1 cellular context compared by ENCODE assay signal in the genomic region with DNA sequence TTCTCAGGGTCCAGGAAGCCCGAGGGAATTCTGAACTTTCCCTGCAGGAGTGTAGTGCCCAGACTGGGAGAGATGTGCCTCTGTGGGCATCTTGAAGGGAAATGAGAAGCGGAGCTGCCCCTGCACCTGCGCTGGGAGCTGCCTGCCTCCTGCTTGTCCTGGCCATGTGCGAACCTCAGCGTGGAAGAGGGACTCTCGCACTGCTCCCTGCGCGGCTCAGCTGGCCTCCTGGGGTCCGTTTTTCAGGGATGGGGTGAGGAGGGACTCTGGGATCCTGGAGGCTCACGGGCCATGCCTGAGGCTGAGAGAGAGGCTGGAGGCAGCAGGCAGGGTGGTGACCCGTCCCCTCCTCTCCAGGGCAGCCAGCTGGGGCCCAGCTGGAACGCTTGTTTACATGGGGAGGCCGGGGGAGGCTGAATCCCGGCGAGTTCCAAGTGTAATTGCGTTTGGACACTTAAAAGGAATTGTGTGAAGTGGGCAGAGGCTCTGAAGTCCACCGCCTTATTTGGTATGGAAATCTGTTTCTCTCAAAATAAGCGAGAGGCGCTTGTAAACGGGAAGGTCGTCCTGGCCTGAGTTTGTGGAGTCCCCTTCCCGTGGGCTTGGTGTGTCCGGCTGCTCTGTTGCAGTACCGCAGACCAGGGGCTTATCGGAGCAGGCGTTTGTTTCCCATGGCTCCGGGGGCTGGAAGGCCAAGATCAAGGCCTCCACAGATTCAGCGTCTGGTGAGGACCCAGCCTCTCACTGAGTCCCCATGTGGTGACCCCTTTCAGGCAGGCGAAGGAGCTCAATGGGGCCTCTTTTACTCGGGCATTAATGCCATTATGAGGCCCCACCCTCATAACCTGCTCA.
TF ChIP-seq lines count a peak whose summit lies in the region.

No MANE protein-coding gene starts in this region.

TF ChIP-seq in HepG2, 621 proteins besides CTCF, POLR2A, EP300 and RAD21 (continued from another document and continues in another):
- TF ChIP-seq TBX2 (CRISPR knock-in tag; IDR thresholded peaks at IDR 0.05; ENCODE audit: borderline replicate concordance) (peak; percentile 73; the same call in 1 of the 2 replicates), MEIS1 (CRISPR knock-in tag; IDR thresholded peaks at IDR 0.05; ENCODE audit: borderline replicate concordance) (no peak), ZNF333 (CRISPR knock-in tag; IDR thresholded peaks at IDR 0.05; ENCODE audit: borderline replicate concordance) (no peak), JUN (CRISPR knock-in tag; IDR thresholded peaks at IDR 0.05) (no peak), ZNF766 (CRISPR knock-in tag; IDR thresholded peaks at IDR 0.05; ENCODE audit: borderline replicate concordance) (no peak), FOXA3 (CRISPR knock-in tag; IDR thresholded peaks at IDR 0.05) (peak; percentile 73), ZNF180 (CRISPR knock-in tag; IDR thresholded peaks at IDR 0.05; ENCODE audit: borderline replicate concordance, low read depth) (no peak), ZNF598 (CRISPR knock-in tag; IDR thresholded peaks at IDR 0.05; ENCODE audit: borderline replicate concordance) (no peak), NR2F2 (IDR thresholded peaks at IDR 0.05; ENCODE audit: borderline replicate concordance, low read depth) (peak; percentile 17; the same call in 1 of the 2 replicates), GFI1 (CRISPR knock-in tag; IDR thresholded peaks at IDR 0.05; ENCODE audit: borderline replicate concordance) (peak; percentile 81), TSC22D2 (CRISPR knock-in tag; IDR thresholded peaks at IDR 0.05; ENCODE audit: borderline replicate concordance) (no peak), TCF7 (IDR thresholded peaks at IDR 0.05; ENCODE audit: low read depth) (peak; percentile 66), HNRNPL (IDR thresholded peaks at IDR 0.05; ENCODE audit: low read depth, low read length) (0 out of 2 replicates have a peak, but pooled peaks have one; percentile 29)
- TF ChIP-seq, protein P1, sequence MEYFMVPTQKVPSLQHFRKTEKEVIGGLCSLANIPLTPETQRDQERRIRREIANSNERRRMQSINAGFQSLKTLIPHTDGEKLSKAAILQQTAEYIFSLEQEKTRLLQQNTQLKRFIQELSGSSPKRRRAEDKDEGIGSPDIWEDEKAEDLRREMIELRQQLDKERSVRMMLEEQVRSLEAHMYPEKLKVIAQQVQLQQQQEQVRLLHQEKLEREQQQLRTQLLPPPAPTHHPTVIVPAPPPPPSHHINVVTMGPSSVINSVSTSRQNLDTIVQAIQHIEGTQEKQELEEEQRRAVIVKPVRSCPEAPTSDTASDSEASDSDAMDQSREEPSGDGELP (IDR thresholded peaks at IDR 0.05; ENCODE audit: borderline replicate concordance, low read depth), result peak; percentile 98
- TF ChIP-seq, protein P2, sequence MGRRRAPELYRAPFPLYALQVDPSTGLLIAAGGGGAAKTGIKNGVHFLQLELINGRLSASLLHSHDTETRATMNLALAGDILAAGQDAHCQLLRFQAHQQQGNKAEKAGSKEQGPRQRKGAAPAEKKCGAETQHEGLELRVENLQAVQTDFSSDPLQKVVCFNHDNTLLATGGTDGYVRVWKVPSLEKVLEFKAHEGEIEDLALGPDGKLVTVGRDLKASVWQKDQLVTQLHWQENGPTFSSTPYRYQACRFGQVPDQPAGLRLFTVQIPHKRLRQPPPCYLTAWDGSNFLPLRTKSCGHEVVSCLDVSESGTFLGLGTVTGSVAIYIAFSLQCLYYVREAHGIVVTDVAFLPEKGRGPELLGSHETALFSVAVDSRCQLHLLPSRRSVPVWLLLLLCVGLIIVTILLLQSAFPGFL (CRISPR knock-in tag; IDR thresholded peaks at IDR 0.05), result no peak
- TF ChIP-seq, protein P3, sequence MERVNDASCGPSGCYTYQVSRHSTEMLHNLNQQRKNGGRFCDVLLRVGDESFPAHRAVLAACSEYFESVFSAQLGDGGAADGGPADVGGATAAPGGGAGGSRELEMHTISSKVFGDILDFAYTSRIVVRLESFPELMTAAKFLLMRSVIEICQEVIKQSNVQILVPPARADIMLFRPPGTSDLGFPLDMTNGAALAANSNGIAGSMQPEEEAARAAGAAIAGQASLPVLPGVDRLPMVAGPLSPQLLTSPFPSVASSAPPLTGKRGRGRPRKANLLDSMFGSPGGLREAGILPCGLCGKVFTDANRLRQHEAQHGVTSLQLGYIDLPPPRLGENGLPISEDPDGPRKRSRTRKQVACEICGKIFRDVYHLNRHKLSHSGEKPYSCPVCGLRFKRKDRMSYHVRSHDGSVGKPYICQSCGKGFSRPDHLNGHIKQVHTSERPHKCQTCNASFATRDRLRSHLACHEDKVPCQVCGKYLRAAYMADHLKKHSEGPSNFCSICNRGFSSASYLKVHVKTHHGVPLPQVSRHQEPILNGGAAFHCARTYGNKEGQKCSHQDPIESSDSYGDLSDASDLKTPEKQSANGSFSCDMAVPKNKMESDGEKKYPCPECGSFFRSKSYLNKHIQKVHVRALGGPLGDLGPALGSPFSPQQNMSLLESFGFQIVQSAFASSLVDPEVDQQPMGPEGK (CRISPR knock-in tag; IDR thresholded peaks at IDR 0.05), result peak; percentile 54; the same call in 1 of the 2 replicates
- TF ChIP-seq, protein P4, sequence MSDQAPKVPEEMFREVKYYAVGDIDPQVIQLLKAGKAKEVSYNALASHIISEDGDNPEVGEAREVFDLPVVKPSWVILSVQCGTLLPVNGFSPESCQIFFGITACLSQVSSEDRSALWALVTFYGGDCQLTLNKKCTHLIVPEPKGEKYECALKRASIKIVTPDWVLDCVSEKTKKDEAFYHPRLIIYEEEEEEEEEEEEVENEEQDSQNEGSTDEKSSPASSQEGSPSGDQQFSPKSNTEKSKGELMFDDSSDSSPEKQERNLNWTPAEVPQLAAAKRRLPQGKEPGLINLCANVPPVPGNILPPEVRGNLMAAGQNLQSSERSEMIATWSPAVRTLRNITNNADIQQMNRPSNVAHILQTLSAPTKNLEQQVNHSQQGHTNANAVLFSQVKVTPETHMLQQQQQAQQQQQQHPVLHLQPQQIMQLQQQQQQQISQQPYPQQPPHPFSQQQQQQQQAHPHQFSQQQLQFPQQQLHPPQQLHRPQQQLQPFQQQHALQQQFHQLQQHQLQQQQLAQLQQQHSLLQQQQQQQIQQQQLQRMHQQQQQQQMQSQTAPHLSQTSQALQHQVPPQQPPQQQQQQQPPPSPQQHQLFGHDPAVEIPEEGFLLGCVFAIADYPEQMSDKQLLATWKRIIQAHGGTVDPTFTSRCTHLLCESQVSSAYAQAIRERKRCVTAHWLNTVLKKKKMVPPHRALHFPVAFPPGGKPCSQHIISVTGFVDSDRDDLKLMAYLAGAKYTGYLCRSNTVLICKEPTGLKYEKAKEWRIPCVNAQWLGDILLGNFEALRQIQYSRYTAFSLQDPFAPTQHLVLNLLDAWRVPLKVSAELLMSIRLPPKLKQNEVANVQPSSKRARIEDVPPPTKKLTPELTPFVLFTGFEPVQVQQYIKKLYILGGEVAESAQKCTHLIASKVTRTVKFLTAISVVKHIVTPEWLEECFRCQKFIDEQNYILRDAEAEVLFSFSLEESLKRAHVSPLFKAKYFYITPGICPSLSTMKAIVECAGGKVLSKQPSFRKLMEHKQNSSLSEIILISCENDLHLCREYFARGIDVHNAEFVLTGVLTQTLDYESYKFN (CRISPR knock-in tag; conservative IDR thresholded peaks at IDR 0.05), result peak; percentile 73
- TF ChIP-seq, protein P5, sequence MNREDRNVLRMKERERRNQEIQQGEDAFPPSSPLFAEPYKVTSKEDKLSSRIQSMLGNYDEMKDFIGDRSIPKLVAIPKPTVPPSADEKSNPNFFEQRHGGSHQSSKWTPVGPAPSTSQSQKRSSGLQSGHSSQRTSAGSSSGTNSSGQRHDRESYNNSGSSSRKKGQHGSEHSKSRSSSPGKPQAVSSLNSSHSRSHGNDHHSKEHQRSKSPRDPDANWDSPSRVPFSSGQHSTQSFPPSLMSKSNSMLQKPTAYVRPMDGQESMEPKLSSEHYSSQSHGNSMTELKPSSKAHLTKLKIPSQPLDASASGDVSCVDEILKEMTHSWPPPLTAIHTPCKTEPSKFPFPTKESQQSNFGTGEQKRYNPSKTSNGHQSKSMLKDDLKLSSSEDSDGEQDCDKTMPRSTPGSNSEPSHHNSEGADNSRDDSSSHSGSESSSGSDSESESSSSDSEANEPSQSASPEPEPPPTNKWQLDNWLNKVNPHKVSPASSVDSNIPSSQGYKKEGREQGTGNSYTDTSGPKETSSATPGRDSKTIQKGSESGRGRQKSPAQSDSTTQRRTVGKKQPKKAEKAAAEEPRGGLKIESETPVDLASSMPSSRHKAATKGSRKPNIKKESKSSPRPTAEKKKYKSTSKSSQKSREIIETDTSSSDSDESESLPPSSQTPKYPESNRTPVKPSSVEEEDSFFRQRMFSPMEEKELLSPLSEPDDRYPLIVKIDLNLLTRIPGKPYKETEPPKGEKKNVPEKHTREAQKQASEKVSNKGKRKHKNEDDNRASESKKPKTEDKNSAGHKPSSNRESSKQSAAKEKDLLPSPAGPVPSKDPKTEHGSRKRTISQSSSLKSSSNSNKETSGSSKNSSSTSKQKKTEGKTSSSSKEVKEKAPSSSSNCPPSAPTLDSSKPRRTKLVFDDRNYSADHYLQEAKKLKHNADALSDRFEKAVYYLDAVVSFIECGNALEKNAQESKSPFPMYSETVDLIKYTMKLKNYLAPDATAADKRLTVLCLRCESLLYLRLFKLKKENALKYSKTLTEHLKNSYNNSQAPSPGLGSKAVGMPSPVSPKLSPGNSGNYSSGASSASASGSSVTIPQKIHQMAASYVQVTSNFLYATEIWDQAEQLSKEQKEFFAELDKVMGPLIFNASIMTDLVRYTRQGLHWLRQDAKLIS (CRISPR knock-in tag; IDR thresholded peaks at IDR 0.05), result no peak
- TF ChIP-seq, protein P6, sequence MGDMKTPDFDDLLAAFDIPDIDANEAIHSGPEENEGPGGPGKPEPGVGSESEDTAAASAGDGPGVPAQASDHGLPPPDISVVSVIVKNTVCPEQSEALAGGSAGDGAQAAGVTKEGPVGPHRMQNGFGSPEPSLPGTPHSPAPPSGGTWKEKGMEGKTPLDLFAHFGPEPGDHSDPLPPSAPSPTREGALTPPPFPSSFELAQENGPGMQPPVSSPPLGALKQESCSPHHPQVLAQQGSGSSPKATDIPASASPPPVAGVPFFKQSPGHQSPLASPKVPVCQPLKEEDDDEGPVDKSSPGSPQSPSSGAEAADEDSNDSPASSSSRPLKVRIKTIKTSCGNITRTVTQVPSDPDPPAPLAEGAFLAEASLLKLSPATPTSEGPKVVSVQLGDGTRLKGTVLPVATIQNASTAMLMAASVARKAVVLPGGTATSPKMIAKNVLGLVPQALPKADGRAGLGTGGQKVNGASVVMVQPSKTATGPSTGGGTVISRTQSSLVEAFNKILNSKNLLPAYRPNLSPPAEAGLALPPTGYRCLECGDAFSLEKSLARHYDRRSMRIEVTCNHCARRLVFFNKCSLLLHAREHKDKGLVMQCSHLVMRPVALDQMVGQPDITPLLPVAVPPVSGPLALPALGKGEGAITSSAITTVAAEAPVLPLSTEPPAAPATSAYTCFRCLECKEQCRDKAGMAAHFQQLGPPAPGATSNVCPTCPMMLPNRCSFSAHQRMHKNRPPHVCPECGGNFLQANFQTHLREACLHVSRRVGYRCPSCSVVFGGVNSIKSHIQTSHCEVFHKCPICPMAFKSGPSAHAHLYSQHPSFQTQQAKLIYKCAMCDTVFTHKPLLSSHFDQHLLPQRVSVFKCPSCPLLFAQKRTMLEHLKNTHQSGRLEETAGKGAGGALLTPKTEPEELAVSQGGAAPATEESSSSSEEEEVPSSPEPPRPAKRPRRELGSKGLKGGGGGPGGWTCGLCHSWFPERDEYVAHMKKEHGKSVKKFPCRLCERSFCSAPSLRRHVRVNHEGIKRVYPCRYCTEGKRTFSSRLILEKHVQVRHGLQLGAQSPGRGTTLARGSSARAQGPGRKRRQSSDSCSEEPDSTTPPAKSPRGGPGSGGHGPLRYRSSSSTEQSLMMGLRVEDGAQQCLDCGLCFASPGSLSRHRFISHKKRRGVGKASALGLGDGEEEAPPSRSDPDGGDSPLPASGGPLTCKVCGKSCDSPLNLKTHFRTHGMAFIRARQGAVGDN (CRISPR knock-in tag; IDR thresholded peaks at IDR 0.05), result 0 out of 2 replicates have a peak, but pooled peaks have one; percentile 31
- TF ChIP-seq, protein P7, sequence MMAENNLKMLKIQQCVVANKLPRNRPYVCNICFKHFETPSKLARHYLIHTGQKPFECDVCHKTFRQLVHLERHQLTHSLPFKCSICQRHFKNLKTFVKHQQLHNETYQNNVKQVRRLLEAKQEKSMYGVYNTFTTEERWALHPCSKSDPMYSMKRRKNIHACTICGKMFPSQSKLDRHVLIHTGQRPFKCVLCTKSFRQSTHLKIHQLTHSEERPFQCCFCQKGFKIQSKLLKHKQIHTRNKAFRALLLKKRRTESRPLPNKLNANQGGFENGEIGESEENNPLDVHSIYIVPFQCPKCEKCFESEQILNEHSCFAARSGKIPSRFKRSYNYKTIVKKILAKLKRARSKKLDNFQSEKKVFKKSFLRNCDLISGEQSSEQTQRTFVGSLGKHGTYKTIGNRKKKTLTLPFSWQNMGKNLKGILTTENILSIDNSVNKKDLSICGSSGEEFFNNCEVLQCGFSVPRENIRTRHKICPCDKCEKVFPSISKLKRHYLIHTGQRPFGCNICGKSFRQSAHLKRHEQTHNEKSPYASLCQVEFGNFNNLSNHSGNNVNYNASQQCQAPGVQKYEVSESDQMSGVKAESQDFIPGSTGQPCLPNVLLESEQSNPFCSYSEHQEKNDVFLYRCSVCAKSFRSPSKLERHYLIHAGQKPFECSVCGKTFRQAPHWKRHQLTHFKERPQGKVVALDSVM (CRISPR knock-in tag; IDR thresholded peaks at IDR 0.05), result peak; percentile 97
- TF ChIP-seq, protein P8, sequence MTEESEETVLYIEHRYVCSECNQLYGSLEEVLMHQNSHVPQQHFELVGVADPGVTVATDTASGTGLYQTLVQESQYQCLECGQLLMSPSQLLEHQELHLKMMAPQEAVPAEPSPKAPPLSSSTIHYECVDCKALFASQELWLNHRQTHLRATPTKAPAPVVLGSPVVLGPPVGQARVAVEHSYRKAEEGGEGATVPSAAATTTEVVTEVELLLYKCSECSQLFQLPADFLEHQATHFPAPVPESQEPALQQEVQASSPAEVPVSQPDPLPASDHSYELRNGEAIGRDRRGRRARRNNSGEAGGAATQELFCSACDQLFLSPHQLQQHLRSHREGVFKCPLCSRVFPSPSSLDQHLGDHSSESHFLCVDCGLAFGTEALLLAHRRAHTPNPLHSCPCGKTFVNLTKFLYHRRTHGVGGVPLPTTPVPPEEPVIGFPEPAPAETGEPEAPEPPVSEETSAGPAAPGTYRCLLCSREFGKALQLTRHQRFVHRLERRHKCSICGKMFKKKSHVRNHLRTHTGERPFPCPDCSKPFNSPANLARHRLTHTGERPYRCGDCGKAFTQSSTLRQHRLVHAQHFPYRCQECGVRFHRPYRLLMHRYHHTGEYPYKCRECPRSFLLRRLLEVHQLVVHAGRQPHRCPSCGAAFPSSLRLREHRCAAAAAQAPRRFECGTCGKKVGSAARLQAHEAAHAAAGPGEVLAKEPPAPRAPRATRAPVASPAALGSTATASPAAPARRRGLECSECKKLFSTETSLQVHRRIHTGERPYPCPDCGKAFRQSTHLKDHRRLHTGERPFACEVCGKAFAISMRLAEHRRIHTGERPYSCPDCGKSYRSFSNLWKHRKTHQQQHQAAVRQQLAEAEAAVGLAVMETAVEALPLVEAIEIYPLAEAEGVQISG (CRISPR knock-in tag; IDR thresholded peaks at IDR 0.05), result peak; percentile 20; the same call in 1 of the 2 replicates
- TF ChIP-seq, protein P9, sequence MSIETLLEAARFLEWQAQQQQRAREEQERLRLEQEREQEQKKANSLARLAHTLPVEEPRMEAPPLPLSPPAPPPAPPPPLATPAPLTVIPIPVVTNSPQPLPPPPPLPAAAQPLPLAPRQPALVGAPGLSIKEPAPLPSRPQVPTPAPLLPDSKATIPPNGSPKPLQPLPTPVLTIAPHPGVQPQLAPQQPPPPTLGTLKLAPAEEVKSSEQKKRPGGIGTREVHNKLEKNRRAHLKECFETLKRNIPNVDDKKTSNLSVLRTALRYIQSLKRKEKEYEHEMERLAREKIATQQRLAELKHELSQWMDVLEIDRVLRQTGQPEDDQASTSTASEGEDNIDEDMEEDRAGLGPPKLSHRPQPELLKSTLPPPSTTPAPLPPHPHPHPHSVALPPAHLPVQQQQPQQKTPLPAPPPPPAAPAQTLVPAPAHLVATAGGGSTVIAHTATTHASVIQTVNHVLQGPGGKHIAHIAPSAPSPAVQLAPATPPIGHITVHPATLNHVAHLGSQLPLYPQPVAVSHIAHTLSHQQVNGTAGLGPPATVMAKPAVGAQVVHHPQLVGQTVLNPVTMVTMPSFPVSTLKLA (IDR thresholded peaks at IDR 0.05), result no peak
